In the genomic region with DNA sequence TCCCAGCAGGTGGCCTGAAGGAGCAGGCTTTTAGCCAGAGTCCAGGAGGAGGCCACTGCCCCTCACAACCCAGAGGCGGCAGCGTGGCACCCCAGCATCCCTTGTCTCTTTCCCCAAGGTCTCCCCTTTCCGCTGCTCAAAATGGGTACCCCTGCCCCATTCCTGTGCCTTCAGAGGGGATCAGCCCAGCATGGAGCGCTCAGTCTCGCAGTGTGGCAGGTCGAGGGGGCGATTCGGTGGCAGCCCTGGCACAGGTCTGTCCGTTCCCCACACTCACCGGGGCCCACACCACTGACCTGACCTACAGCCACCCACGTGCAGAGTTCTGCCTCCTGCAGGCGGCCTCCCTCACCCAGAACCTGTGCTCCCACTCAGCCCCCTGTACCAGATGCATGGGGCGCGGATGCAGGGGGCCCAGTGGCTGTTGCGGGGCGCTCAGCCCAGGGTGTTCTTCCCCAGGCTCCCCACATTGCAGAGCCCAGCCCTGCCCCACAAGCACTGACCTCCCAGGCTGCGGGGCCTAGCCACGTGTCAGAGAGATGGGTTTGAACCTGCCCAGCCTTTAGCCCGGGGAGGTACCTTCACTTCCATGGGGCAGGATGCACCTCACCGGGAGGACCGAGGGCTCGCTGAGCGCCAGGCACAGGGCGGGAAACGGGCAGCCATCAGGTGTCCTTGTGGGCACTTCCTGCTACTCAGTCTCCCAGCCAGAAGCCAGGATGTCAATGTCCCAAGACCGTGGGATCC, we compare ENCODE assay signal across 1 cellular context.
TF ChIP-seq lines count a peak whose summit lies in the region.

No MANE protein-coding gene starts in this region.

TF ChIP-seq in H1, 55 proteins besides CTCF, POLR2A, EP300 and RAD21:
- TF ChIP-seq POLR2AphosphoS5 (IDR thresholded peaks at IDR 0.05; ENCODE audit: low read depth, low read length) (peak; percentile 60; the same call in 1 of the 2 replicates), KDM5A (IDR thresholded peaks at IDR 0.05; ENCODE audit: low read length) (no peak), SP4 (IDR thresholded peaks at IDR 0.05; ENCODE audit: low read length) (no peak), SUZ12 (IDR thresholded peaks at IDR 0.05; ENCODE audit: low read length) (no peak), HDAC2 (IDR thresholded peaks at IDR 0.05; ENCODE audit: borderline replicate concordance in 1 of 2, low read depth in 2 of 2, low read length in 2 of 2) (no peak)
